In the genomic region with DNA sequence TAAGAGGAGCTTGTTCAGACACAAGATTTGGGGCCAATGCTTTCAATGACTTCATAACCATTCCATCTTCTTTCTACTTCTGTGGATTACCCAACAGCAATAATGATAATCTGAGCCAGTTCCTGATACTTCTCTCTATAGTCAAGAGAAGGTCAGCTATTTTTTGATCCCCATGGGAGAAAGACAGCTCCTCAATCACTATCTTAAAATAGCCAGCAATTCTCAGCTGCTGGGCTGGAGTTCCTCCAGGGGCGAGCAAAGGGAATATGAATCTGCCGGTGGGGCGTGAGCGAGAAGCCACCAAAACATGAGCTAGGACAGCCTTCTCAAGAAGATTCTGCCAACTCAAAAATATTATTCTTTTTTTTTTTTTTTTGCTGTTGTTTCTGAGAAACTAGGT, we compare ENCODE assay signal across 20 cellular contexts. TPM values are rescaled to one million over a fixed set of nuclear protein-coding genes. Genes with fewer than 3 reads are reported as not detected.
DNase-seq lines count a peak whose midpoint lies in the region; ATAC-seq, FAIRE-seq and TF ChIP-seq lines count a peak whose summit lies in the region.
"Had no signal": no experiment of that assay in that cellular context is flagged by ENCODE, and none has a peak within 500 bp of the region (broad histone marks: within the 10 kb centered on the region; RNA-seq: fewer than 3 reads in every experiment).

Gene TMEM182 (plus strand): TSS at position 269 of the 400 bp plus-strand sequence. CDS start 187 bp downstream, outside the sequence.

- FAIRE-seq in kidney (lab: Jason Lieb, UNC) (no peak), D721Med (lab: Jason Lieb, UNC) (no peak)

- no peak for TF ChIP-seq EP300 in transverse colon (IDR thresholded peaks at IDR 0.05; ENCODE audit: low read depth)

- peak; percentile 12 for DNase-seq in LHCN-M2 (ENCODE audit: low read depth)
- DNase-seq in Right ventricle myocardium superior = peak; percentile 77
- peak; percentile 62 for DNase-seq in kidney
- DNase-seq in T-helper 2 cell treated with Interferon-gamma antibody and Interleukin-4, amounts not matched to agents 5 μg/mL and 100 μg/mL, for 36 hours (ENCODE audit: low spot score) = no peak
- DNase-seq in D721Med (ENCODE audit: insufficient read length, low spot score) = no peak
- DNase-seq in stimulated activated CD4-positive, alpha-beta T cell treated with anti-CD3 and anti-CD28 coated beads, Interleukin-12 subunit alpha, Interleukin-12 subunit beta, amount 100 ng/mL, for 4 hours = no peak
- no peak for DNase-seq in transverse colon
- DNase-seq: CD4-positive, alpha-beta memory T cell; DMS79 treated with DMSO at 0.1 percent for 48 hours; NCI-H1930; NCI-H2171; NCI-H446; NCI-H69; NK-92 treated with Interleukin-12 subunit alpha and Interleukin-12 subunit beta, amount 100 ng/mL, for 24 hours; RPMI8226 had no signal

- H3K9ac ChIP-seq in kidney (ENCODE audit: low read length in 2 of 2) (no peak within 1 kb of the TSS), skeletal muscle tissue (ENCODE audit: low read depth in 1 of 3, low read length in 3 of 3) (peak within 1 kb of the TSS; percentile 72 to 84 (median 78))

- TF ChIP-seq CTCF in kidney (IDR thresholded peaks at IDR 0.05; ENCODE audit: borderline replicate concordance, extremely low read depth, insufficient read depth) = no peak
- no peak for TF ChIP-seq CTCF in D721Med (IDR thresholded peaks at IDR 0.05; ENCODE audit: insufficient read depth, missing control alignments)
- no peak for TF ChIP-seq CTCF in transverse colon (IDR thresholded peaks at IDR 0.05)

- H3K27me3 ChIP-seq in skeletal muscle tissue (ENCODE audit: control insufficient read depth in 3 of 3, insufficient read depth in 3 of 3, low read length in 3 of 3) (no peaks in the 10 kb centered on the region), transverse colon (no peaks in the 10 kb centered on the region)
- H3K27me3 ChIP-seq: SJSA1 had no signal

- no peaks in the 10 kb centered on the region for H3K27me3 Mint-ChIP-seq in T-helper 2 cell treated with Interferon-gamma antibody and Interleukin-4, amounts not matched to agents 5 μg/mL and 100 μg/mL, for 36 hours (ENCODE audit: low read depth)
- H3K27me3 Mint-ChIP-seq: CD4-positive, alpha-beta memory T cell; IgD-negative memory B cell had no signal

- no peaks in the 10 kb centered on the region for H3K9me3 Mint-ChIP-seq in T-helper 2 cell treated with Interferon-gamma antibody and Interleukin-4, amounts not matched to agents 5 μg/mL and 100 μg/mL, for 36 hours
- H3K9me3 Mint-ChIP-seq: CD4-positive, alpha-beta memory T cell; GM23338; IgD-negative memory B cell had no signal

- ATAC-seq in Right ventricle myocardium superior (ENCODE audit: poor library complexity) = peak; percentile 91
- ATAC-seq: GM23338, HCT116 had no signal

- in situ Hi-C loops in transverse colon (cut with MboI; ENCODE audit: low pct_ligation_motif_present in 1 of 4, low pct_unique_long_range_greater_than_20kb in 1 of 4, low sequenced_read_pairs in 3 of 4) = no loop called here

- H3K4me3 ChIP-seq in kidney (ENCODE audit: low read length in 2 of 2) (no peak within 1 kb of the TSS), skeletal muscle tissue (ENCODE audit: low read length in 3 of 3) (peak within 1 kb of the TSS; percentile 69 to 73 (median 70)), transverse colon (no peak within 1 kb of the TSS)
- H3K4me3 ChIP-seq: GM23338, SJSA1 had no signal

- no peaks in the 10 kb centered on the region for H3K4me1 ChIP-seq in kidney (ENCODE audit: control insufficient read depth in 1 of 2, insufficient read depth in 1 of 2, low read depth in 1 of 2, low read length in 2 of 2)
- peaks cover 15 to 32% (median 20%) of the 10 kb centered on the region in 3 donors for H3K4me1 ChIP-seq in skeletal muscle tissue (ENCODE audit: control insufficient read depth in 3 of 3, insufficient read depth in 3 of 3, low read length in 3 of 3)
- no peaks in the 10 kb centered on the region for H3K4me1 ChIP-seq in transverse colon
- H3K4me1 ChIP-seq: SJSA1 had no signal

- H3K4me3 Mint-ChIP-seq in T-helper 2 cell treated with Interferon-gamma antibody and Interleukin-4, amounts not matched to agents 5 μg/mL and 100 μg/mL, for 36 hours = no peak within 1 kb of the TSS
- H3K4me3 Mint-ChIP-seq: CD4-positive, alpha-beta memory T cell; GM23338; IgD-negative memory B cell had no signal

- H3K36me3 Mint-ChIP-seq in T-helper 2 cell treated with Interferon-gamma antibody and Interleukin-4, amounts not matched to agents 5 μg/mL and 100 μg/mL, for 36 hours (ENCODE audit: low read depth) = no peaks in the 10 kb centered on the region

- H3K36me3 ChIP-seq in kidney (ENCODE audit: control insufficient read depth in 1 of 2, insufficient read depth in 2 of 2, low read length in 2 of 2) = no peaks in the 10 kb centered on the region
- peaks cover 0 to 2% (median 0%) of the 10 kb centered on the region in 3 donors for H3K36me3 ChIP-seq in skeletal muscle tissue (ENCODE audit: control insufficient read depth in 3 of 3, insufficient read depth in 3 of 3, low read length in 3 of 3)
- peaks cover 0 to 3% (median 0%) of the 10 kb centered on the region in 4 donors for H3K36me3 ChIP-seq in transverse colon
- H3K36me3 ChIP-seq: SJSA1 had no signal

- no peak within 1 kb of the TSS for H3K27ac ChIP-seq in kidney (ENCODE audit: low read depth in 2 of 2, low read length in 2 of 2)
- H3K27ac ChIP-seq in skeletal muscle tissue (ENCODE audit: low read depth, low read length) = peak within 1 kb of the TSS; percentile 85
- no peak within 1 kb of the TSS for H3K27ac ChIP-seq in transverse colon
- H3K27ac ChIP-seq: SJSA1 had no signal

- no peaks in the 10 kb centered on the region for H3K4me1 Mint-ChIP-seq in T-helper 2 cell treated with Interferon-gamma antibody and Interleukin-4, amounts not matched to agents 5 μg/mL and 100 μg/mL, for 36 hours (ENCODE audit: low read depth)
- H3K4me1 Mint-ChIP-seq: CD4-positive, alpha-beta memory T cell; GM23338 had no signal

- TF ChIP-seq POLR2A in transverse colon (IDR thresholded peaks at IDR 0.05) = no peak

- 93 to 100% methylated on average over 4 of the region's 4 CpGs for WGBS in transverse colon (ENCODE audit: low coverage in 1 of 2), 2 donors

- intact Hi-C loops in Right ventricle myocardium superior (cut with DNase I) = no loop called here
- intact Hi-C loops in kidney (cut with DNase I) = no loop called here
- intact Hi-C loops in transverse colon (cut with DNase I; ENCODE audit: low total_unique reads) = no loop called here

- H3K9me3 ChIP-seq in kidney (ENCODE audit: control insufficient read depth in 1 of 2, low read length in 2 of 2) (no peaks in the 10 kb centered on the region), skeletal muscle tissue (ENCODE audit: control insufficient read depth in 3 of 3, low read length in 3 of 3) (no peaks in the 10 kb centered on the region), transverse colon (no peaks in the 10 kb centered on the region)
- H3K9me3 ChIP-seq: SJSA1 had no signal

- H3K27ac Mint-ChIP-seq in T-helper 2 cell treated with Interferon-gamma antibody and Interleukin-4, amounts not matched to agents 5 μg/mL and 100 μg/mL, for 36 hours = no peak within 1 kb of the TSS
- H3K27ac Mint-ChIP-seq: CD4-positive, alpha-beta memory T cell; GM23338; IgD-negative memory B cell had no signal

RNA-seq across cellular contexts. Expression of gene TMEM182, which starts in this region (rescaled TPM):
- total RNA-seq in LHCN-M2 (2014; rRNA removed) (2.7 and 4.0 TPM in 2 replicates), Right ventricle myocardium superior (187 TPM), kidney (6.5 TPM), skeletal muscle tissue (152 TPM), transverse colon (1 to 10 TPM in 2 of 4 donors, not detected in 2; 3.7 to 3.8 TPM)
- polyA plus RNA-seq in LHCN-M2 (2012) = 2.6 TPM
- 4.2 TPM for polyA plus RNA-seq in kidney (ENCODE audit: insufficient read depth, low read depth, low replicate concordance)

Comparison
In these comparisons a context has a peak if more than half of its experiments do, and no peak if none do; other contexts are left out.
1. RNA of gene TMEM182 (total RNA-seq): 187 TPM in Right ventricle myocardium superior (single experiment) and 152 TPM in skeletal muscle tissue (single experiment); 6.5 TPM in kidney (single experiment), 2.7 to 4.0 TPM in LHCN-M2 and 3.7 to 3.8 TPM in transverse colon; every median in the first group is over 10 times any median in the second.
2. DNase-seq: peak in LHCN-M2 (single experiment), Right ventricle myocardium superior (single experiment) and kidney (single experiment); none in T-helper 2 cell treated with Interferon-gamma antibody and Interleukin-4, amounts not matched to agents 5 μg/mL and 100 μg/mL, for 36 hours (single experiment), D721Med (single experiment), stimulated activated CD4-positive, alpha-beta T cell treated with anti-CD3 and anti-CD28 coated beads, Interleukin-12 subunit alpha, Interleukin-12 subunit beta, amount 100 ng/mL, for 4 hours (single experiment) and transverse colon (single experiment).
3. H3K4me3 ChIP-seq: peak in skeletal muscle tissue (3 of 3); none in kidney (0 of 2) and transverse colon (0 of 4).
4. H3K9ac ChIP-seq: peak in skeletal muscle tissue (3 of 3); none in kidney (0 of 2).